In the genomic region with DNA sequence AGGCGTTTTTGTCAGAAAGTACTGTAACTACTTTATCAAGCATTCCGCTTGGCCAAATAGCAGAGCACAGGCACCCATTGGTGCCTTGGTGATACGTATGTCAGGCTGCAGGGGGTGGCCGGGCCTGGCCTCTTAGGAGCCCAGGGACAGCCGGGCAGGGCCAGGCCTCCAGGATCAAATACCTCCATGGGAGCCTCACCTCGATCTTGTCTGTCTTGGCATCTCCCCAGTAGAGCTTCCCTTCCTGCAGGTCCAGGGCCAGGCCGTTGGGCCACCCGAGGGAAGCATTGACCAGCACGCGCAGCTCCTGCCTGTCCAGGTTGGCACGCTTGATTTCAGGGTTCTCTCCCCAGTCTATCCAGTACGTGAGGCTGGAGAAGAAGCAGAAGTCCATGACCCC, we compare ENCODE assay signal across 29 cellular contexts.
DNase-seq lines count a peak whose midpoint lies in the region; ATAC-seq and TF ChIP-seq lines count a peak whose summit lies in the region.
"Had no signal": no experiment of that assay in that cellular context is flagged by ENCODE, and none has a peak within 500 bp of the region (broad histone marks: within the 10 kb centered on the region; RNA-seq: fewer than 3 reads in every experiment).

No MANE protein-coding gene starts in this region.

- no peak for TF ChIP-seq CTCF in chondrocyte (IDR thresholded peaks at IDR 0.05)
- no peak for TF ChIP-seq CTCF in suprapubic skin (IDR thresholded peaks at IDR 0.05)

- peaks cover 84% of the 10 kb centered on the region for H3K36me3 Mint-ChIP-seq in activated T-cell treated with anti-CD3 and anti-CD28 coated beads, Interleukin-2, amount 50 U/mL, for 24 hours (ENCODE audit: low read depth)
- H3K36me3 Mint-ChIP-seq in activated T-cell treated with anti-CD3 and anti-CD28 coated beads, Interleukin-2, amount 50 U/mL, for 4 hours (ENCODE audit: insufficient read depth) = peaks cover 30% of the 10 kb centered on the region
- H3K36me3 Mint-ChIP-seq in chondrocyte (ENCODE audit: low read depth) = peaks cover 17% of the 10 kb centered on the region

- no peak for ATAC-seq in activated T-cell treated with anti-CD3 and anti-CD28 coated beads, Interleukin-2, amount 50 U/mL, for 4 hours
- ATAC-seq: CD8-positive, alpha-beta T cell; GM23338; PC-3; Right ventricle myocardium inferior had no signal

- H3K27me3 ChIP-seq in suprapubic skin = no peaks in the 10 kb centered on the region
- H3K27me3 ChIP-seq: SJCRH30 had no signal

- H3K27me3 Mint-ChIP-seq in activated T-cell treated with anti-CD3 and anti-CD28 coated beads, Interleukin-2, amount 50 U/mL, for 24 hours = no peaks in the 10 kb centered on the region
- no peaks in the 10 kb centered on the region for H3K27me3 Mint-ChIP-seq in activated T-cell treated with anti-CD3 and anti-CD28 coated beads, Interleukin-2, amount 50 U/mL, for 4 hours (ENCODE audit: low read depth)
- no peaks in the 10 kb centered on the region for H3K27me3 Mint-ChIP-seq in chondrocyte (ENCODE audit: low read depth)

- WGBS in suprapubic skin = 96% methylated on average over 3 of the region's 12 CpGs

- TF ChIP-seq EP300 in suprapubic skin (IDR thresholded peaks at IDR 0.05) = no peak

- peak; percentile 15 for DNase-seq in activated T-cell treated with anti-CD3 and anti-CD28 coated beads, Interleukin-2, amount 50 U/mL, for 24 hours
- DNase-seq in activated T-cell treated with anti-CD3 and anti-CD28 coated beads, Interleukin-2, amount 50 U/mL, for 4 hours = no peak
- peak; percentile 66 for DNase-seq in chondrocyte (ENCODE audit: low spot score)
- peak; percentile 74 for DNase-seq in mesenteric fat pad (ENCODE audit: low spot score)
- peak; percentile 35 to 50 for DNase-seq in suprapubic skin (ENCODE audit: low spot score in 2 of 2)
- no peak for DNase-seq in ureter (ENCODE audit: low spot score)
- DNase-seq in stimulated activated CD4-positive, alpha-beta T cell treated with anti-CD3 and anti-CD28 coated beads, Interleukin-2, amount 100 ng/mL, for 48 hours = no peak
- no peak for DNase-seq in COLO668 (lab: John Stamatoyannopoulos, UW; ENCODE audit: unreplicated experiment)
- DNase-seq: CD8-positive, alpha-beta T cell; DMS 273 treated with DMSO at 0.1 percent for 48 hours; DMS79; EL; GDM1; HFFc6; KBM-7; NCI-H1105; NCI-H146; NCI-H1930; NCI-H2107; NCI-H446; NCI-H524 treated with DMSO at 0.1 percent for 48 hours; NCI-H774; NK-92 treated with Interleukin-12 subunit alpha and Interleukin-12 subunit beta, amount 100 ng/mL, for 24 hours; PC-3; SJCRH30 had no signal

- no peaks in the 10 kb centered on the region for H3K4me1 Mint-ChIP-seq in activated T-cell treated with anti-CD3 and anti-CD28 coated beads, Interleukin-2, amount 50 U/mL, for 24 hours (ENCODE audit: low read depth)
- no peaks in the 10 kb centered on the region for H3K4me1 Mint-ChIP-seq in activated T-cell treated with anti-CD3 and anti-CD28 coated beads, Interleukin-2, amount 50 U/mL, for 4 hours (ENCODE audit: low read depth)
- H3K4me1 Mint-ChIP-seq in chondrocyte (ENCODE audit: low read depth) = no peaks in the 10 kb centered on the region
- H3K4me1 Mint-ChIP-seq: GM23338 had no signal

- no peak overlapping the region for H3K27ac ChIP-seq in suprapubic skin
- H3K27ac ChIP-seq: C4-2B, SJCRH30 had no signal

- no peaks in the 10 kb centered on the region for H3K9me3 Mint-ChIP-seq in activated T-cell treated with anti-CD3 and anti-CD28 coated beads, Interleukin-2, amount 50 U/mL, for 24 hours
- no peaks in the 10 kb centered on the region for H3K9me3 Mint-ChIP-seq in activated T-cell treated with anti-CD3 and anti-CD28 coated beads, Interleukin-2, amount 50 U/mL, for 4 hours
- H3K9me3 Mint-ChIP-seq in chondrocyte (ENCODE audit: low read depth) = no peaks in the 10 kb centered on the region
- H3K9me3 Mint-ChIP-seq: CD8-positive, alpha-beta T cell; GM23338; HFFc6 had no signal

- H3K4me1 ChIP-seq in suprapubic skin = peaks cover under 1% of the 10 kb centered on the region
- H3K4me1 ChIP-seq: HAP-1, SJCRH30 had no signal

- no peak overlapping the region for H3K27ac Mint-ChIP-seq in activated T-cell treated with anti-CD3 and anti-CD28 coated beads, Interleukin-2, amount 50 U/mL, for 24 hours
- H3K27ac Mint-ChIP-seq in chondrocyte (ENCODE audit: unreplicated experiment) = no peak overlapping the region
- H3K27ac Mint-ChIP-seq: CD8-positive, alpha-beta T cell; GM23338; HFFc6 had no signal

- no peaks in the 10 kb centered on the region for H3K9me3 ChIP-seq in suprapubic skin
- H3K9me3 ChIP-seq: HAP-1, SJCRH30 had no signal

- H3K4me3 Mint-ChIP-seq in activated T-cell treated with anti-CD3 and anti-CD28 coated beads, Interleukin-2, amount 50 U/mL, for 24 hours = no peak overlapping the region
- H3K4me3 Mint-ChIP-seq in activated T-cell treated with anti-CD3 and anti-CD28 coated beads, Interleukin-2, amount 50 U/mL, for 4 hours = no peak overlapping the region
- H3K4me3 Mint-ChIP-seq in chondrocyte (ENCODE audit: unreplicated experiment) = no peak overlapping the region
- H3K4me3 Mint-ChIP-seq: CD8-positive, alpha-beta T cell; GM23338; HFFc6 had no signal

- no peak for TF ChIP-seq POLR2A in suprapubic skin (IDR thresholded peaks at IDR 0.05)

- no peak overlapping the region for H3K4me3 ChIP-seq in suprapubic skin
- H3K4me3 ChIP-seq: GM23338, HAP-1, SJCRH30 had no signal

- peaks cover 63% of the 10 kb centered on the region for H3K36me3 ChIP-seq in suprapubic skin

Comparison
In these comparisons a context has a peak if more than half of its experiments do, and no peak if none do; other contexts are left out.
1. DNase-seq: peak in activated T-cell treated with anti-CD3 and anti-CD28 coated beads, Interleukin-2, amount 50 U/mL, for 24 hours (single experiment), chondrocyte (single experiment), mesenteric fat pad (single experiment) and suprapubic skin (2 of 2); none in activated T-cell treated with anti-CD3 and anti-CD28 coated beads, Interleukin-2, amount 50 U/mL, for 4 hours (single experiment), ureter (single experiment), stimulated activated CD4-positive, alpha-beta T cell treated with anti-CD3 and anti-CD28 coated beads, Interleukin-2, amount 100 ng/mL, for 48 hours (0 of 2) and COLO668 (single experiment).